14 cellular contexts compared by ENCODE assay signal in genomic region chr2:65545818-65546217, GRCh38.
DNase-seq lines count a peak whose midpoint lies in the region; ATAC-seq, FAIRE-seq and TF ChIP-seq lines count a peak whose summit lies in the region.
"Had no signal": no experiment of that assay in that cellular context is flagged by ENCODE, and none has a peak within 500 bp of the region (broad histone marks: within the 10 kb centered on the region; RNA-seq: fewer than 3 reads in every experiment).

No MANE protein-coding gene starts in this region.

- peak overlapping the region; percentile 8; the same call in 1 of the 2 replicates for H3K4ac ChIP-seq in IMR-90 (ENCODE audit: low read depth, low read length)

- WGBS in IMR-90 (ENCODE audit: extremely low coverage in 2 of 2, insufficient read length in 1 of 2), 2 experiments = 100% methylated on average over 1 of the region's 1 CpG; no CpG with 5 or more reads in 1 of the 2 experiments
- WGBS in right lobe of liver (ENCODE audit: insufficient coverage, low coverage, low lambda C conversion rate, missing lambda C conversion rate) = 43% methylated on average over 1 of the region's 1 CpG
- 80 to 90% methylated on average over 1 of the region's 1 CpG for WGBS in body of pancreas, 2 donors

- H2BK5ac ChIP-seq in IMR-90 (ENCODE audit: low read depth, low read length, poor library complexity, severe bottlenecking) = no peak overlapping the region

- TF ChIP-seq RAD21 in IMR-90 (IDR thresholded peaks at IDR 0.05; ENCODE audit: low read length) = no peak

- H2AFZ ChIP-seq in IMR-90 (replicated peaks; ENCODE audit: low read length, poor library complexity) = no peak overlapping the region
- H2AFZ ChIP-seq in endothelial cell of umbilical vein (ENCODE audit: low read depth, low read length) = no peak overlapping the region

- H3K9me3 Mint-ChIP-seq in Caco-2 (ENCODE audit: unreplicated experiment) = no peaks in the 10 kb centered on the region
- no peaks in the 10 kb centered on the region for H3K9me3 Mint-ChIP-seq in activated T-cell treated with anti-CD3 and anti-CD28 coated beads, Interleukin-2, amount 50 U/mL, for 24 hours
- H3K9me3 Mint-ChIP-seq: activated B cell treated with CpG ODN at 0.5 μM for 24 hours, IgD-negative memory B cell, nephron had no signal

- H3K9me3 ChIP-seq in Caco-2 (no peaks in the 10 kb centered on the region), IMR-90 (ENCODE audit: control insufficient read depth, insufficient read depth, low read length) (no peaks in the 10 kb centered on the region), endothelial cell of umbilical vein (replicated peaks; ENCODE audit: control insufficient read depth, insufficient read depth, low read length) (no peaks in the 10 kb centered on the region), right lobe of liver (no peaks in the 10 kb centered on the region), body of pancreas (no peaks in the 10 kb centered on the region), lower lobe of right lung (no peaks in the 10 kb centered on the region)
- H3K9me3 ChIP-seq: esophagus squamous epithelium had no signal

- ATAC-seq in IMR-90 (ENCODE audit: low read depth) (peak; percentile 69), right lobe of liver (peak; percentile 46 to 96 (median 70)), body of pancreas (no peak), lower lobe of right lung (no peak)

- H3K56ac ChIP-seq in IMR-90 (ENCODE audit: extremely low read depth, insufficient read depth, low read length) = no peak overlapping the region

- no peak overlapping the region for H2BK20ac ChIP-seq in IMR-90 (ENCODE audit: low read depth, low read length)

- in situ Hi-C loops in IMR-90 (cut with MboI; ENCODE audit: low sequenced_read_pairs) = loop anchor here (5.0 kb wide), 1 partner anchor 279 kb away; no protein-coding TSS in a partner anchor

- CTCF ChIA-PET in Caco-2 (lab: Charles Lee) (no interaction called here), IMR-90 (lab: Yijun Ruan, JAX) (interaction anchor here (1.1 kb wide), 1 partner anchor 8 kb away, joined by 5 read pairs; no protein-coding TSS in a partner anchor), endothelial cell of umbilical vein (lab: Charles Lee) (interaction anchor here (3.2 kb wide), 1 partner anchor 281 kb away, joined by 15 read pairs; no protein-coding TSS in a partner anchor)

- POLR2A ChIA-PET in Caco-2 (lab: Charles Lee) = no interaction called here
- POLR2A ChIA-PET in IMR-90 (lab: Charles Lee; ENCODE audit: unreplicated experiment) = no interaction called here
- POLR2A ChIA-PET in endothelial cell of umbilical vein (lab: Charles Lee) = no interaction called here

- no peak for TF ChIP-seq CTCF in Caco-2 (IDR thresholded peaks at IDR 0.05; ENCODE audit: insufficient read depth in 1 of 2, low read depth in 1 of 2, low read length in 1 of 2, severe bottlenecking in 1 of 2, unreplicated experiment in 1 of 2)
- no peak for TF ChIP-seq CTCF in IMR-90 (conservative IDR thresholded peaks at IDR 0.05; ENCODE audit: low read depth, low read length)
- TF ChIP-seq CTCF in endothelial cell of umbilical vein (IDR thresholded peaks at IDR 0.05; ENCODE audit: extremely low read depth in 1 of 2, insufficient read depth in 1 of 2, low read depth in 1 of 2, low read length in 2 of 2) = no peak
- TF ChIP-seq CTCF in right lobe of liver (IDR thresholded peaks at IDR 0.05) = no peak
- TF ChIP-seq CTCF in body of pancreas (IDR thresholded peaks at IDR 0.05) = no peak
- no peak for TF ChIP-seq CTCF in lower lobe of right lung (IDR thresholded peaks at IDR 0.05)

- H3K23ac ChIP-seq in IMR-90 (ENCODE audit: low read depth, low read length) = no peak overlapping the region

- H3K4me1 Mint-ChIP-seq in Caco-2 (ENCODE audit: low read depth, unreplicated experiment) = peaks cover 13% of the 10 kb centered on the region
- H3K4me1 Mint-ChIP-seq in activated T-cell treated with anti-CD3 and anti-CD28 coated beads, Interleukin-2, amount 50 U/mL, for 24 hours (ENCODE audit: low read depth) = peaks cover 14% of the 10 kb centered on the region

- H4K8ac ChIP-seq in IMR-90 (ENCODE audit: low read depth in 2 of 2, low read length in 2 of 2) = no peak overlapping the region

- H3K79me1 ChIP-seq in IMR-90 (ENCODE audit: low read depth in 1 of 2, low read length in 2 of 2) = no peaks in the 10 kb centered on the region

- no peak overlapping the region for H2AK9ac ChIP-seq in IMR-90 (replicated peaks; ENCODE audit: low read depth, low read length, poor library complexity)

- H4K20me1 ChIP-seq in IMR-90 (ENCODE audit: insufficient read depth, low read length) = no peaks in the 10 kb centered on the region
- no peaks in the 10 kb centered on the region for H4K20me1 ChIP-seq in endothelial cell of umbilical vein (replicated peaks; ENCODE audit: control insufficient read depth, extremely low read depth, insufficient read depth, low read length)

- no peak overlapping the region for H2BK120ac ChIP-seq in IMR-90 (ENCODE audit: low read depth, low read length)

- H2AK5ac ChIP-seq in IMR-90 (ENCODE audit: low read depth, low read length) = 0 out of 2 replicates have a peak overlapping the region, but pooled peaks have one; percentile 24

- H3K27me3 Mint-ChIP-seq in Caco-2 (ENCODE audit: insufficient read depth, unreplicated experiment) = no peaks in the 10 kb centered on the region
- H3K27me3 Mint-ChIP-seq in activated T-cell treated with anti-CD3 and anti-CD28 coated beads, Interleukin-2, amount 50 U/mL, for 24 hours = no peaks in the 10 kb centered on the region
- H3K27me3 Mint-ChIP-seq: activated naive CD8-positive, alpha-beta T cell had no signal

- no peak for DNase-seq in Caco-2
- DNase-seq in IMR-90 = peak; percentile 10
- peak; percentile 68 for DNase-seq in endothelial cell of umbilical vein (ENCODE audit: low read depth, low spot score)
- DNase-seq in right lobe of liver = no peak
- DNase-seq in activated T-cell treated with anti-CD3 and anti-CD28 coated beads, Interleukin-2, amount 50 U/mL, for 24 hours = no peak
- DNase-seq in body of pancreas = no peak
- no peak for DNase-seq in cerebellar nuclear complex (lab: John Stamatoyannopoulos, UW)
- no peak for DNase-seq in lower lobe of right lung
- DNase-seq: activated B cell treated with CpG ODN at 0.5 μM for 24 hours, esophagus squamous epithelium had no signal

- TF ChIP-seq POLR2A in IMR-90 (IDR thresholded peaks at IDR 0.05; ENCODE audit: low read depth, low read length) (no peak), endothelial cell of umbilical vein (IDR thresholded peaks at IDR 0.05; ENCODE audit: low read depth, low read length) (no peak), right lobe of liver (IDR thresholded peaks at IDR 0.05) (no peak), body of pancreas (IDR thresholded peaks at IDR 0.05) (no peak)

- H3K9me1 ChIP-seq in IMR-90 (ENCODE audit: insufficient read depth, low read length) = 0 out of 2 replicates have a peak, but pooled peaks cover 6% of the 10 kb centered on the region
- no peaks in the 10 kb centered on the region for H3K9me1 ChIP-seq in endothelial cell of umbilical vein (replicated peaks; ENCODE audit: control insufficient read depth, extremely low read depth, insufficient read depth, low read length)

- H3K27ac ChIP-seq in IMR-90 (ENCODE audit: insufficient read depth, low read length) (no peak overlapping the region), endothelial cell of umbilical vein (ENCODE audit: insufficient read depth, low read depth, low read length) (no peak overlapping the region), right lobe of liver (no peak overlapping the region), body of pancreas (no peak overlapping the region), lower lobe of right lung (no peak overlapping the region)

- BruUV-seq in Caco-2 (replicated peaks; lab: Mats Ljungman, UMichigan) (no TSS peak), IMR-90 (replicated peaks; lab: Mats Ljungman, UMichigan) (no TSS peak), endothelial cell of umbilical vein (replicated peaks; lab: Mats Ljungman, UMichigan) (no TSS peak)

- H3K27ac Mint-ChIP-seq in Caco-2 (ENCODE audit: unreplicated experiment) = peak overlapping the region; percentile 22
- H3K27ac Mint-ChIP-seq in activated T-cell treated with anti-CD3 and anti-CD28 coated beads, Interleukin-2, amount 50 U/mL, for 24 hours = no peak overlapping the region
- H3K27ac Mint-ChIP-seq: activated B cell treated with CpG ODN at 0.5 μM for 24 hours; activated naive CD8-positive, alpha-beta T cell; IgD-negative memory B cell; nephron had no signal

- H3K4me3 Mint-ChIP-seq in Caco-2 (ENCODE audit: unreplicated experiment) = no peak overlapping the region
- no peak overlapping the region for H3K4me3 Mint-ChIP-seq in activated T-cell treated with anti-CD3 and anti-CD28 coated beads, Interleukin-2, amount 50 U/mL, for 24 hours
- H3K4me3 Mint-ChIP-seq: activated B cell treated with CpG ODN at 0.5 μM for 24 hours; activated naive CD8-positive, alpha-beta T cell; IgD-negative memory B cell; nephron had no signal

- H3K4me2 ChIP-seq in IMR-90 (ENCODE audit: low read depth, low read length) (no peak overlapping the region; the same call in 1 of the 2 replicates), endothelial cell of umbilical vein (ENCODE audit: insufficient read depth, low read length) (no peak overlapping the region)

- H3K4me1 ChIP-seq in Caco-2 (no peaks in the 10 kb centered on the region), IMR-90 (ENCODE audit: control insufficient read depth, insufficient read depth, low read length) (peaks cover 5% of the 10 kb centered on the region), endothelial cell of umbilical vein (ENCODE audit: control insufficient read depth, extremely low read depth, insufficient read depth, low read length) (peaks cover 11% of the 10 kb centered on the region), right lobe of liver (no peaks in the 10 kb centered on the region), body of pancreas (no peaks in the 10 kb centered on the region), lower lobe of right lung (no peaks in the 10 kb centered on the region)

- peak overlapping the region; percentile 34; the same call in 1 of the 2 replicates for H3K14ac ChIP-seq in IMR-90 (replicated peaks; ENCODE audit: low read depth, low read length)

- H4K5ac ChIP-seq in IMR-90 (ENCODE audit: low read depth, low read length) = no peak overlapping the region

- H3K27me3 ChIP-seq in Caco-2 (replicated peaks; ENCODE audit: control insufficient read depth, insufficient read depth, low read length) = no peaks in the 10 kb centered on the region
- no peaks in the 10 kb centered on the region for H3K27me3 ChIP-seq in IMR-90 (ENCODE audit: control insufficient read depth, insufficient read depth, low read length)
- H3K27me3 ChIP-seq in endothelial cell of umbilical vein (ENCODE audit: control insufficient read depth in 2 of 2, insufficient read depth in 2 of 2, low read length in 2 of 2) = peaks cover 0 to 1% of the 10 kb centered on the region in 2 experiments
- no peaks in the 10 kb centered on the region for H3K27me3 ChIP-seq in right lobe of liver
- no peaks in the 10 kb centered on the region for H3K27me3 ChIP-seq in body of pancreas
- no peaks in the 10 kb centered on the region for H3K27me3 ChIP-seq in lower lobe of right lung (ENCODE audit: low read depth)
- H3K27me3 ChIP-seq: esophagus squamous epithelium had no signal

- H3K4me3 ChIP-seq in Caco-2 (ENCODE audit: low read depth, low read length) = no peak overlapping the region
- no peak overlapping the region for H3K4me3 ChIP-seq in IMR-90 (ENCODE audit: insufficient read depth, low read depth, low read length)
- H3K4me3 ChIP-seq in endothelial cell of umbilical vein (replicated peaks in 1 of 3; ENCODE audit: insufficient read depth in 1 of 3, low read depth in 1 of 3, low read length in 3 of 3) = no peak overlapping the region
- H3K4me3 ChIP-seq in right lobe of liver = no peak overlapping the region
- H3K4me3 ChIP-seq in body of pancreas = no peak overlapping the region
- H3K4me3 ChIP-seq in lower lobe of right lung = no peak overlapping the region
- H3K4me3 ChIP-seq: esophagus squamous epithelium had no signal

- no peak overlapping the region for H2BK15ac ChIP-seq in IMR-90 (ENCODE audit: low read depth, low read length)

- FAIRE-seq in endothelial cell of umbilical vein (lab: Jason Lieb, UNC) = peak; percentile 94
- FAIRE-seq: D721Med had no signal

- no peaks in the 10 kb centered on the region for H3K36me3 Mint-ChIP-seq in Caco-2 (ENCODE audit: insufficient read depth, unreplicated experiment)
- H3K36me3 Mint-ChIP-seq in activated T-cell treated with anti-CD3 and anti-CD28 coated beads, Interleukin-2, amount 50 U/mL, for 24 hours (ENCODE audit: low read depth) = no peaks in the 10 kb centered on the region
- H3K36me3 Mint-ChIP-seq: activated naive CD8-positive, alpha-beta T cell had no signal

- H3K18ac ChIP-seq in IMR-90 (ENCODE audit: low read depth, low read length) = no peak overlapping the region

- H4K91ac ChIP-seq in IMR-90 (ENCODE audit: insufficient read depth, low read depth, low read length) = no peak overlapping the region

- dilution Hi-C loops in IMR-90 (cut with HindIII; ENCODE audit: low sequenced_read_pairs, unreplicated experiment) = no loop called here
- dilution Hi-C loops in endothelial cell of umbilical vein (cut with MboI; ENCODE audit: extremely low pct_ligation_motif_present, low sequenced_read_pairs) = no loop called here

- H3K79me2 ChIP-seq in endothelial cell of umbilical vein (ENCODE audit: control insufficient read depth, insufficient read depth, low read length) = no peaks in the 10 kb centered on the region

- H3K36me3 ChIP-seq in Caco-2 (ENCODE audit: control insufficient read depth, insufficient read depth, low read length) (no peaks in the 10 kb centered on the region), IMR-90 (ENCODE audit: control insufficient read depth, insufficient read depth, low read length) (no peaks in the 10 kb centered on the region), endothelial cell of umbilical vein (ENCODE audit: control insufficient read depth in 2 of 2, extremely low read depth in 1 of 2, insufficient read depth in 2 of 2, low read length in 2 of 2) (no peaks in the 10 kb centered on the region), right lobe of liver (no peaks in the 10 kb centered on the region), body of pancreas (replicated peaks in 1 of 2; ENCODE audit: insufficient read depth in 1 of 2, low read depth in 2 of 2) (no peaks in the 10 kb centered on the region), lower lobe of right lung (no peaks in the 10 kb centered on the region)
- H3K36me3 ChIP-seq: esophagus squamous epithelium had no signal

- intact Hi-C loops in Caco-2 (cut with micrococcal nuclease; ENCODE audit: unreplicated experiment) = no loop called here
- intact Hi-C loops in IMR-90 (cut with micrococcal nuclease) = no loop called here
- intact Hi-C loops in endothelial cell of umbilical vein (cut with micrococcal nuclease) = no loop called here
- intact Hi-C loops in right lobe of liver (cut with DNase I) = no loop called here
- intact Hi-C loops in body of pancreas (cut with DNase I) = loop anchor here (10.0 kb wide), 1 partner anchor 91 kb away; no protein-coding TSS in a partner anchor
- intact Hi-C loops in lower lobe of right lung (cut with DNase I) = loop anchor here (10.0 kb wide), 1 partner anchor 281 kb away; no protein-coding TSS in a partner anchor

- H3K9ac ChIP-seq in IMR-90 (ENCODE audit: low read depth, low read length) = no peak overlapping the region
- no peak overlapping the region for H3K9ac ChIP-seq in endothelial cell of umbilical vein (replicated peaks; ENCODE audit: extremely low read depth, insufficient read depth, low read length)

Comparison
In these comparisons a context has a peak if more than half of its experiments do, and no peak if none do; other contexts are left out.
1. DNase-seq: peak in IMR-90 (single experiment) and endothelial cell of umbilical vein (single experiment); none in Caco-2 (0 of 2), right lobe of liver (0 of 3), activated T-cell treated with anti-CD3 and anti-CD28 coated beads, Interleukin-2, amount 50 U/mL, for 24 hours (single experiment), body of pancreas (0 of 4), cerebellar nuclear complex (0 of 2) and lower lobe of right lung (single experiment).
2. ATAC-seq: peak in IMR-90 (single experiment) and right lobe of liver (4 of 4); none in body of pancreas (single experiment) and lower lobe of right lung (0 of 2).
3. intact Hi-C loops: an anchor here in body of pancreas (10.0 kb wide) and lower lobe of right lung (10.0 kb wide); none called in Caco-2, IMR-90, endothelial cell of umbilical vein and right lobe of liver.